ENCODE assay signal across 11 cellular contexts in the genomic region with DNA sequence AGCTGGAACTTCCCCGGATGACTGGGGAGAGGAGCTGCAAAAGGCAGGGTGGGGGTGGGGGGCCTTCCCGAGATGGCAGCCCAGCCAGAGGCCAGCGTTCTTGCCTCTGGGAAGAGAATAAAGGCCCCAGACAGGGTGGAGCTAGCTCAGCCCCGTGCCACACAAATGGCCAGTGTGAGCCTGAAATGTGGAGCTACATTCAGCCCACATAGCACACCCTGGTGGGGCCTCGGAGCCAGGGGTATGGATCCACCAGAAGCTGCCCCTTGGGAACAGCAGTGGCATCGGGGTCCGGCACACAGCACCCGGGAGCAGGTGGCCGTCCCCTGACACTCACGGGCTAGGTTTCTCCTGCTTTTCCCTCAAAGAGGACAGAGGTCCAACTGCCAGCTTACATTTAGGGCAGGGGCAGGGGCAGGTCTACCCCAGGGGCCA.
DNase-seq lines count a peak whose midpoint lies in the region; ATAC-seq and TF ChIP-seq lines count a peak whose summit lies in the region.
"Had no signal": no experiment of that assay in that cellular context is flagged by ENCODE, and none has a peak within 500 bp of the region (broad histone marks: within the 10 kb centered on the region; RNA-seq: fewer than 3 reads in every experiment).

No MANE protein-coding gene starts in this region.

- no peaks in the 10 kb centered on the region for H3K9me2 ChIP-seq in MM.1S (replicated peaks; ENCODE audit: insufficient read depth, low read length)

- no peak overlapping the region for H3K23ac ChIP-seq in neuronal stem cell (ENCODE audit: low read depth, low read length, poor library complexity)

- DNase-seq in MM.1S (no peak), dorsolateral prefrontal cortex (peak in 2 of 10 donors; percentile 35 to 44), neuronal stem cell (ENCODE audit: low spot score) (peak; percentile 17), SIG-M5 (lab: John Stamatoyannopoulos, UW) (no peak), NCI-H2171 (lab: John Stamatoyannopoulos, UW) (no peak)
- DNase-seq: NCI-H2227 treated with DMSO at 0.1 percent for 48 hours had no signal

- H4K8ac ChIP-seq in neuronal stem cell (ENCODE audit: low read depth, low read length), result no peak overlapping the region

- no peak overlapping the region for H2BK5ac ChIP-seq in neuronal stem cell (ENCODE audit: low read length)

- H3K9me3 ChIP-seq in BLaER1 (no peaks in the 10 kb centered on the region), MM.1S (replicated peaks; ENCODE audit: insufficient read depth, low read length) (no peaks in the 10 kb centered on the region), neuronal stem cell (replicated peaks in 1 of 2; ENCODE audit: control insufficient read depth in 2 of 2, insufficient read depth in 1 of 2, low read depth in 1 of 2, low read length in 2 of 2) (no peaks in the 10 kb centered on the region)
- H3K9me3 ChIP-seq: HAP-1 had no signal

- WGBS in neuronal stem cell (ENCODE audit: extremely low coverage in 2 of 2, insufficient read length in 2 of 2, insufficient replicate concordance in 1 of 2), 2 donors, result no CpG with 5 or more reads among the region's 10 CpGs

- no peak overlapping the region for H2BK120ac ChIP-seq in neuronal stem cell (ENCODE audit: low read depth, low read length)

- ATAC-seq in HG02642 (IDR thresholded peaks at IDR 0.05; ENCODE audit: poor library complexity, unreplicated experiment) (no peak), GM18511 (IDR thresholded peaks at IDR 0.05; ENCODE audit: unreplicated experiment) (no peak)

- H3F3A ChIP-seq in MM.1S (ENCODE audit: insufficient read depth, low read length), result no peaks in the 10 kb centered on the region

- H2BK12ac ChIP-seq in neuronal stem cell (ENCODE audit: low read length), result no peak overlapping the region

- H3K27me3 ChIP-seq in BLaER1, result no peaks in the 10 kb centered on the region
- H3K27me3 ChIP-seq in MM.1S (replicated peaks; ENCODE audit: insufficient read depth, low read length), result peaks cover 100% of the 10 kb centered on the region
- H3K27me3 ChIP-seq in dorsolateral prefrontal cortex, result no peaks in the 10 kb centered on the region
- H3K27me3 ChIP-seq in neuronal stem cell (ENCODE audit: control insufficient read depth in 3 of 3, insufficient read depth in 3 of 3, low read depth in 1 of 3, low read length in 3 of 3), result no peaks in the 10 kb centered on the region

- peak overlapping the region; percentile 86 for H3K27ac ChIP-seq in BLaER1
- H3K27ac ChIP-seq in MM.1S (ENCODE audit: low read length), result no peak overlapping the region
- peak overlapping the region in 51 of 59 donors; percentile 19 to 82 (median 67) for H3K27ac ChIP-seq in dorsolateral prefrontal cortex
- H3K27ac ChIP-seq in neuronal stem cell (replicated peaks; ENCODE audit: low read length), result no peak overlapping the region
- H3K27ac ChIP-seq: RWPE1 had no signal

- no peak overlapping the region for H2AFZ ChIP-seq in MM.1S (ENCODE audit: low read length)
- peak overlapping the region; percentile 47 for H2AFZ ChIP-seq in neuronal stem cell (ENCODE audit: low read length)

- H3K36me3 ChIP-seq in BLaER1, result no peaks in the 10 kb centered on the region
- H3K36me3 ChIP-seq in MM.1S (replicated peaks; ENCODE audit: insufficient read depth, low read length), result no peaks in the 10 kb centered on the region
- H3K36me3 ChIP-seq in neuronal stem cell (replicated peaks in 1 of 2; ENCODE audit: control insufficient read depth in 2 of 2, insufficient read depth in 2 of 2, low read length in 2 of 2), result peaks cover 7 to 32% of the 10 kb centered on the region in 2 donors
- H3K36me3 ChIP-seq: HAP-1 had no signal

- H3K9ac ChIP-seq in BLaER1 (peak overlapping the region; percentile 58; the same call in 1 of the 2 replicates), MM.1S (ENCODE audit: low read length) (no peak overlapping the region), neuronal stem cell (ENCODE audit: low read depth, low read length, poor library complexity) (peak overlapping the region; percentile 33)

- no peak overlapping the region for H3K14ac ChIP-seq in neuronal stem cell (ENCODE audit: low read length)

- no peak overlapping the region for H3K4ac ChIP-seq in neuronal stem cell (ENCODE audit: low read length)

- H4K20me1 ChIP-seq in BLaER1 (no peaks in the 10 kb centered on the region), MM.1S (ENCODE audit: insufficient read depth, low read length) (no peaks in the 10 kb centered on the region)

- H3K79me2 ChIP-seq in MM.1S (ENCODE audit: low read length), result no peaks in the 10 kb centered on the region

- H3K4me2 ChIP-seq in BLaER1 (peak overlapping the region; percentile 91), MM.1S (ENCODE audit: low read depth, low read length) (peak overlapping the region; percentile 6; the same call in 1 of the 2 replicates), neuronal stem cell (ENCODE audit: insufficient read depth, low read length, poor library complexity, severe bottlenecking) (no peak overlapping the region)

- no peak overlapping the region for H4K91ac ChIP-seq in neuronal stem cell (ENCODE audit: low read depth, low read length, poor library complexity)

- H3K4me1 ChIP-seq in BLaER1 (peaks cover 63% of the 10 kb centered on the region), MM.1S (ENCODE audit: low read length) (no peaks in the 10 kb centered on the region), neuronal stem cell (ENCODE audit: control insufficient read depth in 2 of 2, insufficient read depth in 1 of 2, low read depth in 1 of 2, low read length in 2 of 2) (peaks cover 14 to 18% of the 10 kb centered on the region in 2 donors)
- H3K4me1 ChIP-seq: HAP-1 had no signal

- intact Hi-C loops in dorsolateral prefrontal cortex (cut with DNase I), result loop anchor here in 1 of 2 donors (10.0 kb wide), 1 partner anchor 92 kb away; the partner anchor contains the start of gene PDE9A

- no peak overlapping the region for H2AK5ac ChIP-seq in neuronal stem cell (ENCODE audit: low read depth, low read length)

- no peak for TF ChIP-seq CTCF in MM.1S (IDR thresholded peaks at IDR 0.05; ENCODE audit: low read length)
- TF ChIP-seq CTCF in dorsolateral prefrontal cortex (IDR thresholded peaks at IDR 0.05 in 54 of 56, conservative IDR thresholded peaks at IDR 0.05 in 2 of 56; ENCODE audit: low read depth in 1 of 56, partially characterized antibody in 56 of 56), result peak in 1 of 56 donors; percentile 17

- H2BK15ac ChIP-seq in neuronal stem cell (ENCODE audit: low read length), result no peak overlapping the region

- H3K4me3 ChIP-seq in BLaER1 (peak overlapping the region; percentile 34), MM.1S (ENCODE audit: low read length) (no peak overlapping the region), dorsolateral prefrontal cortex (peak overlapping the region in 4 of 59 donors; percentile 3 to 16 (median 8)), neuronal stem cell (ENCODE audit: low read length in 2 of 2) (no peak overlapping the region)
- H3K4me3 ChIP-seq: HAP-1 had no signal

- peak overlapping the region; percentile 0 for H3K18ac ChIP-seq in neuronal stem cell (ENCODE audit: low read length)

- H3K79me1 ChIP-seq in neuronal stem cell (ENCODE audit: low read depth, low read length), result no peaks in the 10 kb centered on the region

Comparison
In these comparisons a context has a peak if more than half of its experiments do, and no peak if none do; other contexts are left out.
1. H3K27ac ChIP-seq: peak in BLaER1 (single experiment) and dorsolateral prefrontal cortex (51 of 59); none in MM.1S (single experiment) and neuronal stem cell (single experiment).